ENCODE assay signal across 1 cellular context in the genomic region with DNA sequence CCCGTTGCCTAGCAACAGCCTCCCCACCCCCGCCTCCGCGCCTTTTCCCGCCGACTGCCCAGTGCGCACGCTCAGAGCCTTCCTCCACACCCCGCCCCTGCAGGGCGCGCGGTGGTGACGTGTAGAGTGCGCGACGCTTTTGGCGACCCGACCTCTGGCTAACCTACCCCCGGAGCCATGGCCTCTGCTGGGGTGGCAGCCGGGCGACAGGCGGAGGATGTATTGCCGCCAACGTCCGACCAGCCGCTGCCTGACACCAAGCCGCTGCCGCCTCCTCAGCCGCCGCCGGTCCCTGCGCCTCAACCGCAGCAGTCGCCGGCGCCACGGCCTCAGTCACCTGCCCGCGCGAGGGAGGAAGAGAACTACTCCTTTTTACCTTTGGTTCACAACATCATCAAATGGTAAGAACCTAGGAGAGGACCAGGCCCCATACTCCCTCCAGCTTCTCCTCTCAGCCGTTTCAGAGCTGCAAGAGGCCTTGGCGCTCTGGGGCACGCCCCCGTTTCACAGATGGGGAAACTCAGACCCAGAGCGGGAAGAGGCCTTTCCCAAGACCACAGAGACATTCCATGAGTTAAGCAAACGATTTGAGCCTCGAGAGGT.
TF ChIP-seq lines count a peak whose summit lies in the region.

A gene with protein sequence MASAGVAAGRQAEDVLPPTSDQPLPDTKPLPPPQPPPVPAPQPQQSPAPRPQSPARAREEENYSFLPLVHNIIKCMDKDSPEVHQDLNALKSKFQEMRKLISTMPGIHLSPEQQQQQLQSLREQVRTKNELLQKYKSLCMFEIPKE (plus strand): TSS at position 136 of the 603 bp plus-strand sequence. CDS start 42 bp downstream, at position 178.

TF ChIP-seq in HepG2, 621 proteins besides CTCF, POLR2A, EP300 and RAD21 (continued from another document and continues in another):
- peak; percentile 15; the same call in 1 of the 2 replicates for TF ChIP-seq SP5 (CRISPR knock-in tag; IDR thresholded peaks at IDR 0.05; ENCODE audit: borderline replicate concordance, low read depth)
- TF ChIP-seq, protein P1, sequence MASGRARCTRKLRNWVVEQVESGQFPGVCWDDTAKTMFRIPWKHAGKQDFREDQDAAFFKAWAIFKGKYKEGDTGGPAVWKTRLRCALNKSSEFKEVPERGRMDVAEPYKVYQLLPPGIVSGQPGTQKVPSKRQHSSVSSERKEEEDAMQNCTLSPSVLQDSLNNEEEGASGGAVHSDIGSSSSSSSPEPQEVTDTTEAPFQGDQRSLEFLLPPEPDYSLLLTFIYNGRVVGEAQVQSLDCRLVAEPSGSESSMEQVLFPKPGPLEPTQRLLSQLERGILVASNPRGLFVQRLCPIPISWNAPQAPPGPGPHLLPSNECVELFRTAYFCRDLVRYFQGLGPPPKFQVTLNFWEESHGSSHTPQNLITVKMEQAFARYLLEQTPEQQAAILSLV (CRISPR knock-in tag; IDR thresholded peaks at IDR 0.05; ENCODE audit: borderline replicate concordance), result peak; percentile 88; the same call in 1 of the 2 replicates
- peak; percentile 82 for TF ChIP-seq ZNF350 (CRISPR knock-in tag; IDR thresholded peaks at IDR 0.05; ENCODE audit: borderline replicate concordance, low read depth)
- TF ChIP-seq KDM3A (CRISPR knock-in tag; IDR thresholded peaks at IDR 0.05; ENCODE audit: low read depth), result peak; percentile 52; the same call in 1 of the 2 replicates
- TF ChIP-seq ZNF768 (CRISPR knock-in tag; IDR thresholded peaks at IDR 0.05), result peak; percentile 70; the same call in 1 of the 2 replicates
- TF ChIP-seq SRSF1 (optimal IDR thresholded peaks at IDR 0.05; ENCODE audit: low read depth, low read length), result peak; percentile 83
- peak; percentile 49; the same call in 1 of the 2 replicates for TF ChIP-seq MIER3 (CRISPR knock-in tag; IDR thresholded peaks at IDR 0.05; ENCODE audit: borderline replicate concordance)
- TF ChIP-seq ZNF782 (CRISPR knock-in tag; IDR thresholded peaks at IDR 0.05; ENCODE audit: borderline replicate concordance), result peak; percentile 77; the same call in 1 of the 2 replicates
- TF ChIP-seq KLF13 (CRISPR knock-in tag; IDR thresholded peaks at IDR 0.05), result peak; percentile 92
- TF ChIP-seq, protein P2, sequence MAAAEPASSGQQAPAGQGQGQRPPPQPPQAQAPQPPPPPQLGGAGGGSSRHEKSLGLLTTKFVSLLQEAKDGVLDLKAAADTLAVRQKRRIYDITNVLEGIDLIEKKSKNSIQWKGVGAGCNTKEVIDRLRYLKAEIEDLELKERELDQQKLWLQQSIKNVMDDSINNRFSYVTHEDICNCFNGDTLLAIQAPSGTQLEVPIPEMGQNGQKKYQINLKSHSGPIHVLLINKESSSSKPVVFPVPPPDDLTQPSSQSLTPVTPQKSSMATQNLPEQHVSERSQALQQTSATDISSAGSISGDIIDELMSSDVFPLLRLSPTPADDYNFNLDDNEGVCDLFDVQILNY (CRISPR knock-in tag; conservative IDR thresholded peaks at IDR 0.05), result peak; percentile 85
- TF ChIP-seq CEBPG (CRISPR knock-in tag; IDR thresholded peaks at IDR 0.05), result 0 out of 2 replicates have a peak, but pooled peaks have one; percentile 14
- peak; percentile 37 for TF ChIP-seq HNRNPLL (IDR thresholded peaks at IDR 0.05; ENCODE audit: low read depth, low read length, poor library complexity, severe bottlenecking)
- TF ChIP-seq NFKBIZ (CRISPR knock-in tag; IDR thresholded peaks at IDR 0.05), result no peak; the same call in 1 of the 2 replicates
- peak; percentile 89 for TF ChIP-seq YEATS2 (CRISPR knock-in tag; IDR thresholded peaks at IDR 0.05; ENCODE audit: borderline replicate concordance)
- peak; percentile 24 for TF ChIP-seq AGO1 (IDR thresholded peaks at IDR 0.05; ENCODE audit: low read depth, low read length, poor library complexity, severe bottlenecking)
- TF ChIP-seq JARID2 (CRISPR knock-in tag; IDR thresholded peaks at IDR 0.05; ENCODE audit: insufficient replicate concordance), result no peak
- TF ChIP-seq, protein P3, sequence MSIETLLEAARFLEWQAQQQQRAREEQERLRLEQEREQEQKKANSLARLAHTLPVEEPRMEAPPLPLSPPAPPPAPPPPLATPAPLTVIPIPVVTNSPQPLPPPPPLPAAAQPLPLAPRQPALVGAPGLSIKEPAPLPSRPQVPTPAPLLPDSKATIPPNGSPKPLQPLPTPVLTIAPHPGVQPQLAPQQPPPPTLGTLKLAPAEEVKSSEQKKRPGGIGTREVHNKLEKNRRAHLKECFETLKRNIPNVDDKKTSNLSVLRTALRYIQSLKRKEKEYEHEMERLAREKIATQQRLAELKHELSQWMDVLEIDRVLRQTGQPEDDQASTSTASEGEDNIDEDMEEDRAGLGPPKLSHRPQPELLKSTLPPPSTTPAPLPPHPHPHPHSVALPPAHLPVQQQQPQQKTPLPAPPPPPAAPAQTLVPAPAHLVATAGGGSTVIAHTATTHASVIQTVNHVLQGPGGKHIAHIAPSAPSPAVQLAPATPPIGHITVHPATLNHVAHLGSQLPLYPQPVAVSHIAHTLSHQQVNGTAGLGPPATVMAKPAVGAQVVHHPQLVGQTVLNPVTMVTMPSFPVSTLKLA (IDR thresholded peaks at IDR 0.05), result no peak
- peak; percentile 86 for TF ChIP-seq HDAC1 (CRISPR knock-in tag; IDR thresholded peaks at IDR 0.05)
- peak; percentile 88 for TF ChIP-seq TARDBP (CRISPR knock-in tag; IDR thresholded peaks at IDR 0.05)
- TF ChIP-seq, protein P4, sequence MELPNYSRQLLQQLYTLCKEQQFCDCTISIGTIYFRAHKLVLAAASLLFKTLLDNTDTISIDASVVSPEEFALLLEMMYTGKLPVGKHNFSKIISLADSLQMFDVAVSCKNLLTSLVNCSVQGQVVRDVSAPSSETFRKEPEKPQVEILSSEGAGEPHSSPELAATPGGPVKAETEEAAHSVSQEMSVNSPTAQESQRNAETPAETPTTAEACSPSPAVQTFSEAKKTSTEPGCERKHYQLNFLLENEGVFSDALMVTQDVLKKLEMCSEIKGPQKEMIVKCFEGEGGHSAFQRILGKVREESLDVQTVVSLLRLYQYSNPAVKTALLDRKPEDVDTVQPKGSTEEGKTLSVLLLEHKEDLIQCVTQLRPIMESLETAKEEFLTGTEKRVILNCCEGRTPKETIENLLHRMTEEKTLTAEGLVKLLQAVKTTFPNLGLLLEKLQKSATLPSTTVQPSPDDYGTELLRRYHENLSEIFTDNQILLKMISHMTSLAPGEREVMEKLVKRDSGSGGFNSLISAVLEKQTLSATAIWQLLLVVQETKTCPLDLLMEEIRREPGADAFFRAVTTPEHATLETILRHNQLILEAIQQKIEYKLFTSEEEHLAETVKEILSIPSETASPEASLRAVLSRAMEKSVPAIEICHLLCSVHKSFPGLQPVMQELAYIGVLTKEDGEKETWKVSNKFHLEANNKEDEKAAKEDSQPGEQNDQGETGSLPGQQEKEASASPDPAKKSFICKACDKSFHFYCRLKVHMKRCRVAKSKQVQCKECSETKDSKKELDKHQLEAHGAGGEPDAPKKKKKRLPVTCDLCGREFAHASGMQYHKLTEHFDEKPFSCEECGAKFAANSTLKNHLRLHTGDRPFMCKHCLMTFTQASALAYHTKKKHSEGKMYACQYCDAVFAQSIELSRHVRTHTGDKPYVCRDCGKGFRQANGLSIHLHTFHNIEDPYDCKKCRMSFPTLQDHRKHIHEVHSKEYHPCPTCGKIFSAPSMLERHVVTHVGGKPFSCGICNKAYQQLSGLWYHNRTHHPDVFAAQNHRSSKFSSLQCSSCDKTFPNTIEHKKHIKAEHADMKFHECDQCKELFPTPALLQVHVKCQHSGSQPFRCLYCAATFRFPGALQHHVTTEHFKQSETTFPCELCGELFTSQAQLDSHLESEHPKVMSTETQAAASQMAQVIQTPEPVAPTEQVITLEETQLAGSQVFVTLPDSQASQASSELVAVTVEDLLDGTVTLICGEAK (IDR thresholded peaks at IDR 0.05), result no peak
- TF ChIP-seq, protein P4 (CRISPR knock-in tag; IDR thresholded peaks at IDR 0.05), result peak; percentile 77
- TF ChIP-seq ZBTB7B (CRISPR knock-in tag; IDR thresholded peaks at IDR 0.05), result 0 out of 2 replicates have a peak, but pooled peaks have one; percentile 37
- TF ChIP-seq PHB2 (IDR thresholded peaks at IDR 0.05; ENCODE audit: partially characterized antibody), result no peak
- TF ChIP-seq ZNF333 (CRISPR knock-in tag; IDR thresholded peaks at IDR 0.05; ENCODE audit: borderline replicate concordance), result 0 out of 2 replicates have a peak, but pooled peaks have one; percentile 42
- TF ChIP-seq ZNF720 (CRISPR knock-in tag; IDR thresholded peaks at IDR 0.05), result 0 out of 2 replicates have a peak, but pooled peaks have one; percentile 79
- TF ChIP-seq POLR2AphosphoS5 (IDR thresholded peaks at IDR 0.05; ENCODE audit: low read depth, low read length), result peak; percentile 71
- TF ChIP-seq ZNF816 (CRISPR knock-in tag; IDR thresholded peaks at IDR 0.05; ENCODE audit: borderline replicate concordance), result no peak
- peak; percentile 92 for TF ChIP-seq PHF8 (CRISPR knock-in tag; IDR thresholded peaks at IDR 0.05)
- TF ChIP-seq RXRA (CRISPR knock-in tag; IDR thresholded peaks at IDR 0.05), result peak; percentile 90
- TF ChIP-seq ZNF629 (CRISPR knock-in tag; conservative IDR thresholded peaks at IDR 0.05), result peak; percentile 49; the same call in 1 of the 2 replicates
- TF ChIP-seq DR1 (CRISPR knock-in tag; IDR thresholded peaks at IDR 0.05), result no peak; the same call in 1 of the 2 replicates
- TF ChIP-seq, protein P5, sequence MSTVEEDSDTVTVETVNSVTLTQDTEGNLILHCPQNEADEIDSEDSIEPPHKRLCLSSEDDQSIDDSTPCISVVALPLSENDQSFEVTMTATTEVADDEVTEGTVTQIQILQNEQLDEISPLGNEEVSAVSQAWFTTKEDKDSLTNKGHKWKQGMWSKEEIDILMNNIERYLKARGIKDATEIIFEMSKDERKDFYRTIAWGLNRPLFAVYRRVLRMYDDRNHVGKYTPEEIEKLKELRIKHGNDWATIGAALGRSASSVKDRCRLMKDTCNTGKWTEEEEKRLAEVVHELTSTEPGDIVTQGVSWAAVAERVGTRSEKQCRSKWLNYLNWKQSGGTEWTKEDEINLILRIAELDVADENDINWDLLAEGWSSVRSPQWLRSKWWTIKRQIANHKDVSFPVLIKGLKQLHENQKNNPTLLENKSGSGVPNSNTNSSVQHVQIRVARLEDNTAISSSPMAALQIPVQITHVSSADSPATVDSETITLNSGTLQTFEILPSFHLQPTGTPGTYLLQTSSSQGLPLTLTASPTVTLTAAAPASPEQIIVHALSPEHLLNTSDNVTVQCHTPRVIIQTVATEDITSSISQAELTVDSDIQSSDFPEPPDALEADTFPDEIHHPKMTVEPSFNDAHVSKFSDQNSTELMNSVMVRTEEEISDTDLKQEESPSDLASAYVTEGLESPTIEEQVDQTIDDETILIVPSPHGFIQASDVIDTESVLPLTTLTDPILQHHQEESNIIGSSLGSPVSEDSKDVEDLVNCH (CRISPR knock-in tag; IDR thresholded peaks at IDR 0.05), result no peak
- TF ChIP-seq IKZF1 (IDR thresholded peaks at IDR 0.05), result no peak
- TF ChIP-seq KDM4B (CRISPR knock-in tag; IDR thresholded peaks at IDR 0.05), result 0 out of 2 replicates have a peak, but pooled peaks have one; percentile 72
- peak; percentile 96 for TF ChIP-seq GATAD1 (CRISPR knock-in tag; IDR thresholded peaks at IDR 0.05)
- TF ChIP-seq, protein P6, sequence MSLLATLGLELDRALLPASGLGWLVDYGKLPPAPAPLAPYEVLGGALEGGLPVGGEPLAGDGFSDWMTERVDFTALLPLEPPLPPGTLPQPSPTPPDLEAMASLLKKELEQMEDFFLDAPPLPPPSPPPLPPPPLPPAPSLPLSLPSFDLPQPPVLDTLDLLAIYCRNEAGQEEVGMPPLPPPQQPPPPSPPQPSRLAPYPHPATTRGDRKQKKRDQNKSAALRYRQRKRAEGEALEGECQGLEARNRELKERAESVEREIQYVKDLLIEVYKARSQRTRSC (CRISPR knock-in tag; IDR thresholded peaks at IDR 0.05; ENCODE audit: low read depth), result no peak
- peak; percentile 38; the same call in 1 of the 2 replicates for TF ChIP-seq ZNF264 (CRISPR knock-in tag; IDR thresholded peaks at IDR 0.05)
- TF ChIP-seq, protein P7, sequence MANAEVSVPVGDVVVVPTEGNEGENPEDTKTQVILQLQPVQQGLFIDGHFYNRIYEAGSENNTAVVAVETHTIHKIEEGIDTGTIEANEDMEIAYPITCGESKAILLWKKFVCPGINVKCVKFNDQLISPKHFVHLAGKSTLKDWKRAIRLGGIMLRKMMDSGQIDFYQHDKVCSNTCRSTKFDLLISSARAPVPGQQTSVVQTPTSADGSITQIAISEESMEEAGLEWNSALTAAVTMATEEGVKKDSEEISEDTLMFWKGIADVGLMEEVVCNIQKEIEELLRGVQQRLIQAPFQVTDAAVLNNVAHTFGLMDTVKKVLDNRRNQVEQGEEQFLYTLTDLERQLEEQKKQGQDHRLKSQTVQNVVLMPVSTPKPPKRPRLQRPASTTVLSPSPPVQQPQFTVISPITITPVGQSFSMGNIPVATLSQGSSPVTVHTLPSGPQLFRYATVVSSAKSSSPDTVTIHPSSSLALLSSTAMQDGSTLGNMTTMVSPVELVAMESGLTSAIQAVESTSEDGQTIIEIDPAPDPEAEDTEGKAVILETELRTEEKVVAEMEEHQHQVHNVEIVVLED (CRISPR knock-in tag; IDR thresholded peaks at IDR 0.05; ENCODE audit: borderline replicate concordance), result 0 out of 2 replicates have a peak, but pooled peaks have one; percentile 43
- no peak for TF ChIP-seq ZNF33B (CRISPR knock-in tag; IDR thresholded peaks at IDR 0.05)
- TF ChIP-seq ASH2L (IDR thresholded peaks at IDR 0.05; ENCODE audit: insufficient read length, low read depth, low read length), result peak; percentile 93
- no peak for TF ChIP-seq ZNF230 (CRISPR knock-in tag; IDR thresholded peaks at IDR 0.05)
